In genomic region chr2:70204452-70204851, GRCh38 we compare ENCODE assay signal across 16 cellular contexts. TPM values are rescaled to one million over a fixed set of nuclear protein-coding genes. Genes with fewer than 3 reads are reported as not detected.
DNase-seq lines count a peak whose midpoint lies in the region; ATAC-seq and TF ChIP-seq lines count a peak whose summit lies in the region.
"Had no signal": no experiment of that assay in that cellular context is flagged by ENCODE, and none has a peak within 500 bp of the region (broad histone marks: within the 10 kb centered on the region; RNA-seq: fewer than 3 reads in every experiment).

No MANE protein-coding gene starts in this region.

- H3K4me2 ChIP-seq in DND-41 (ENCODE audit: insufficient read depth, low read length), result no peak overlapping the region
- no peak overlapping the region for H3K4me2 ChIP-seq in PC-3 (ENCODE audit: low read length)
- H3K4me2 ChIP-seq in SK-N-SH, result no peak overlapping the region
- H3K4me2 ChIP-seq: BLaER1 had no signal

- 0 out of 3 replicates have a peak, but pooled peaks have one; percentile 8 for ATAC-seq in DND-41 (ENCODE audit: insufficient read depth, low read depth)
- ATAC-seq in PC-3, result no peak
- ATAC-seq: CD8-positive, alpha-beta T cell had no signal

- no peak for TF ChIP-seq EP300 in SK-N-SH (IDR thresholded peaks at IDR 0.05; ENCODE audit: borderline replicate concordance in 1 of 2, low read depth in 1 of 2, low read length in 1 of 2)
- no peak for TF ChIP-seq EP300 in esophagus muscularis mucosa (IDR thresholded peaks at IDR 0.05)

- no peaks in the 10 kb centered on the region for H3K4me1 ChIP-seq in DND-41 (ENCODE audit: insufficient read depth, low read length)
- no peaks in the 10 kb centered on the region for H3K4me1 ChIP-seq in PC-3 (ENCODE audit: insufficient read depth, low read length)
- H3K4me1 ChIP-seq in SK-N-SH (ENCODE audit: control insufficient read depth in 1 of 2, insufficient read depth in 2 of 2, low read depth in 1 of 2, low read length in 1 of 2), result no peaks in the 10 kb centered on the region
- H3K4me1 ChIP-seq in esophagus muscularis mucosa, result no peaks in the 10 kb centered on the region
- H3K4me1 ChIP-seq: BLaER1, Caco-2 had no signal

- 99% methylated on average over 8 of the region's 8 CpGs for WGBS in SK-N-SH (ENCODE audit: low lambda C conversion rate)
- 86% methylated on average over 8 of the region's 8 CpGs for WGBS in esophagus muscularis mucosa

- H3K9me3 ChIP-seq in DND-41 (ENCODE audit: insufficient read depth, low read length, severe bottlenecking), result no peaks in the 10 kb centered on the region
- no peaks in the 10 kb centered on the region for H3K9me3 ChIP-seq in PC-3 (ENCODE audit: low read length)
- no peaks in the 10 kb centered on the region for H3K9me3 ChIP-seq in SK-N-SH
- no peaks in the 10 kb centered on the region for H3K9me3 ChIP-seq in esophagus muscularis mucosa
- H3K9me3 ChIP-seq: BLaER1, Caco-2 had no signal

- H3F3A ChIP-seq in PC-3 (ENCODE audit: low read length, unreplicated experiment) (no peaks in the 10 kb centered on the region), SK-N-SH (replicated peaks; ENCODE audit: insufficient read depth) (peaks cover 14% of the 10 kb centered on the region)

- peaks cover 4% of the 10 kb centered on the region; the same call in 1 of the 2 replicates for H3K36me3 ChIP-seq in DND-41 (ENCODE audit: insufficient read depth, low read length)
- H3K36me3 ChIP-seq in PC-3 (ENCODE audit: low read depth, low read length), result no peaks in the 10 kb centered on the region; the same call in 1 of the 2 replicates
- peaks cover 0 to 12% of the 10 kb centered on the region in 2 experiments for H3K36me3 ChIP-seq in SK-N-SH (replicated peaks in 1 of 2; ENCODE audit: control insufficient read depth in 1 of 2, insufficient read depth in 2 of 2, low read length in 1 of 2)
- H3K36me3 ChIP-seq in esophagus muscularis mucosa, result peaks cover 0 to 9% (median 0%) of the 10 kb centered on the region in 4 donors

- POLR2A ChIA-PET in PC-3 (lab: Charles Lee; ENCODE audit: unreplicated experiment), result no interaction called here
- POLR2A ChIA-PET in SK-N-SH (lab: Yijun Ruan, JAX), result no interaction called here

- H3K27me3 ChIP-seq in DND-41 (ENCODE audit: insufficient read depth, low read length, poor library complexity) (no peaks in the 10 kb centered on the region), PC-3 (ENCODE audit: low read length) (no peaks in the 10 kb centered on the region), SK-N-SH (ENCODE audit: insufficient read depth) (no peaks in the 10 kb centered on the region), esophagus muscularis mucosa (no peaks in the 10 kb centered on the region)
- H3K27me3 ChIP-seq: BLaER1 had no signal

- H3K4me3 Mint-ChIP-seq in nephron progenitor cell, result no peak overlapping the region
- H3K4me3 Mint-ChIP-seq: B cell; CD4-positive, CD25-positive, alpha-beta regulatory T cell; CD8-positive, alpha-beta T cell had no signal

- no peak overlapping the region for H3K27ac ChIP-seq in DND-41 (ENCODE audit: low read length)
- no peak overlapping the region for H3K27ac ChIP-seq in PC-3 (ENCODE audit: low read length)
- no peak overlapping the region for H3K27ac ChIP-seq in SK-N-SH (ENCODE audit: low read depth in 2 of 2, low read length in 1 of 2)
- no peak overlapping the region for H3K27ac ChIP-seq in esophagus muscularis mucosa (replicated peaks in 1 of 4)
- H3K27ac ChIP-seq: BLaER1, C4-2B, GM23248 had no signal

- CTCF ChIA-PET in PC-3 (lab: Charles Lee), result no interaction called here
- CTCF ChIA-PET in SK-N-SH (lab: Yijun Ruan, JAX), result no interaction called here

- H3K27me3 Mint-ChIP-seq in nephron progenitor cell (ENCODE audit: low read depth, poor library complexity), result peaks cover 4% of the 10 kb centered on the region
- H3K27me3 Mint-ChIP-seq: B cell; CD4-positive, CD25-positive, alpha-beta regulatory T cell had no signal

- H3K9ac ChIP-seq in DND-41 (ENCODE audit: low read depth, low read length) (no peak overlapping the region), PC-3 (ENCODE audit: low read length) (no peak overlapping the region), SK-N-SH (no peak overlapping the region)
- H3K9ac ChIP-seq: BLaER1, GM23248 had no signal

- no peak overlapping the region for H2AFZ ChIP-seq in DND-41 (ENCODE audit: low read depth, low read length)
- H2AFZ ChIP-seq in PC-3 (ENCODE audit: low read length), result no peak overlapping the region
- H2AFZ ChIP-seq in SK-N-SH (ENCODE audit: low read depth), result no peak overlapping the region
- H2AFZ ChIP-seq: GM23248 had no signal

- H3K4me1 Mint-ChIP-seq in nephron progenitor cell, result no peaks in the 10 kb centered on the region
- H3K4me1 Mint-ChIP-seq: B cell had no signal

- H4K20me1 ChIP-seq in DND-41 (ENCODE audit: insufficient read depth, low read length) (no peaks in the 10 kb centered on the region), PC-3 (ENCODE audit: low read length) (no peaks in the 10 kb centered on the region), SK-N-SH (ENCODE audit: insufficient read depth) (no peaks in the 10 kb centered on the region)

- H3K27ac Mint-ChIP-seq in nephron progenitor cell, result peak overlapping the region; percentile 13
- H3K27ac Mint-ChIP-seq: B cell; CD4-positive, CD25-positive, alpha-beta regulatory T cell; CD8-positive, alpha-beta T cell had no signal

- TSS peak; percentile 6 for BruUV-seq in PC-3 (replicated peaks; lab: Mats Ljungman, UMichigan)

- TF ChIP-seq CTCF in DND-41 (IDR thresholded peaks at IDR 0.05; ENCODE audit: borderline replicate concordance, extremely low read depth, low read length, poor library complexity, severe bottlenecking), result no peak
- TF ChIP-seq CTCF in PC-3 (conservative IDR thresholded peaks at IDR 0.05; ENCODE audit: low read depth, low read length), result no peak
- TF ChIP-seq CTCF in nephron progenitor cell (IDR thresholded peaks at IDR 0.05), result no peak
- TF ChIP-seq CTCF in SK-N-SH (IDR thresholded peaks at IDR 0.05), result no peak
- TF ChIP-seq CTCF in esophagus muscularis mucosa (IDR thresholded peaks at IDR 0.05), result no peak

- no peaks in the 10 kb centered on the region for H3K9me3 Mint-ChIP-seq in nephron progenitor cell
- H3K9me3 Mint-ChIP-seq: CD4-positive, CD25-positive, alpha-beta regulatory T cell; CD8-positive, alpha-beta T cell had no signal

- H3K79me2 ChIP-seq in DND-41 (ENCODE audit: insufficient read depth, low read length) (no peaks in the 10 kb centered on the region), PC-3 (ENCODE audit: low read length) (no peaks in the 10 kb centered on the region), SK-N-SH (ENCODE audit: insufficient read depth) (no peaks in the 10 kb centered on the region)

- H3K9me2 ChIP-seq in PC-3 (replicated peaks; ENCODE audit: low read length), result no peaks in the 10 kb centered on the region
- no peaks in the 10 kb centered on the region for H3K9me2 ChIP-seq in SK-N-SH

- no peak for DNase-seq in DND-41
- no peak for DNase-seq in PC-3
- no peak for DNase-seq in nephron progenitor cell
- no peak for DNase-seq in SK-N-SH
- DNase-seq in GM19240 (ENCODE audit: insufficient read length, low spot score), result no peak
- no peak for DNase-seq in esophagus muscularis mucosa (ENCODE audit: extremely low spot score)
- DNase-seq: Caco-2; CD4-positive, CD25-positive, alpha-beta regulatory T cell; CD8-positive, alpha-beta T cell; DMS79 treated with DMSO at 0.1 percent for 48 hours; GM23248; H7; HCEC 1CT had no signal

- TF ChIP-seq RAD21 in SK-N-SH (IDR thresholded peaks at IDR 0.05; ENCODE audit: low read length), result no peak

- H3K4me3 ChIP-seq in DND-41 (ENCODE audit: low read depth in 1 of 2, low read length in 2 of 2) (no peak overlapping the region), PC-3 (ENCODE audit: low read length) (no peak overlapping the region), SK-N-SH (ENCODE audit: low read depth in 2 of 2, low read length in 1 of 2) (no peak overlapping the region), esophagus muscularis mucosa (no peak overlapping the region)
- H3K4me3 ChIP-seq: BLaER1, GM23248 had no signal

- TF ChIP-seq POLR2A in esophagus muscularis mucosa (IDR thresholded peaks at IDR 0.05; ENCODE audit: low read depth), result no peak

- peaks cover 8% of the 10 kb centered on the region for H3K36me3 Mint-ChIP-seq in nephron progenitor cell (ENCODE audit: low read depth)
- H3K36me3 Mint-ChIP-seq: CD4-positive, CD25-positive, alpha-beta regulatory T cell; CD8-positive, alpha-beta T cell had no signal

- intact Hi-C loops in PC-3 (cut with micrococcal nuclease), result no loop called here
- intact Hi-C loops in esophagus muscularis mucosa (cut with DNase I), result no loop called here

TF ChIP-seq in SK-N-SH, 30 proteins besides CTCF, POLR2A, EP300 and RAD21 (continues in another document):
- no peak for TF ChIP-seq CHD2 (IDR thresholded peaks at IDR 0.05; ENCODE audit: low read length, partially characterized antibody)
- TF ChIP-seq TCF12 (IDR thresholded peaks at IDR 0.05), result no peak
- TF ChIP-seq JUND (IDR thresholded peaks at IDR 0.05), result no peak
- TF ChIP-seq ELF1 (IDR thresholded peaks at IDR 0.05), result no peak
- TF ChIP-seq RXRA (IDR thresholded peaks at IDR 0.05; ENCODE audit: borderline replicate concordance, low read depth), result no peak
- TF ChIP-seq MAX (IDR thresholded peaks at IDR 0.05; ENCODE audit: low read depth), result no peak
- TF ChIP-seq MXI1 (IDR thresholded peaks at IDR 0.05; ENCODE audit: low read depth, low read length), result no peak
- no peak for TF ChIP-seq RFX5 (IDR thresholded peaks at IDR 0.05; ENCODE audit: low read length)

RNA-seq across cellular contexts. Expression of gene C2orf42, which starts 13.6 kb away (rescaled TPM):
- total RNA-seq in PC-3 (2014; rRNA removed), result 17.1 and 21.1 TPM in 2 replicates
- polyA plus RNA-seq in SK-N-SH (2012; rRNA removed), result 5.1 and 6.8 TPM in 2 replicates
- polyA plus RNA-seq in SK-N-SH (2012; cell fraction: cytosol; rRNA removed), result 5.1 and 7.2 TPM in 2 replicates
- 7.8 and 10.7 TPM in 2 replicates for polyA plus RNA-seq in SK-N-SH (2012; cell fraction: nucleus; rRNA removed)
- total RNA-seq in esophagus muscularis mucosa, result 10 to 100 TPM; 15.4 to 20.9 (median 17.9) TPM

RNA-seq across cellular contexts. Expression of gene TIA1, which starts 44.0 kb away (rescaled TPM):
- total RNA-seq in PC-3 (2014; rRNA removed) (82.5 and 123 TPM in 2 replicates), esophagus muscularis mucosa (10 to 100 TPM; 41.1 to 82.2 (median 47.3) TPM)
- polyA plus RNA-seq in SK-N-SH (2012; rRNA removed), result 77.7 and 98.0 TPM in 2 replicates
- 45.2 and 48.0 TPM in 2 replicates for polyA plus RNA-seq in SK-N-SH (2012; cell fraction: cytosol; rRNA removed)
- 384 and 536 TPM in 2 replicates for polyA plus RNA-seq in SK-N-SH (2012; cell fraction: nucleus; rRNA removed)

RNA-seq across cellular contexts. Expression of gene PCYOX1, which starts 53.5 kb away (rescaled TPM):
- total RNA-seq in PC-3 (2014; rRNA removed) (16.1 and 17.5 TPM in 2 replicates), esophagus muscularis mucosa (10 to 100 TPM; 52.2 to 87.4 (median 65.9) TPM)
- polyA plus RNA-seq in SK-N-SH (2012; rRNA removed), result 20.7 and 26.5 TPM in 2 replicates
- polyA plus RNA-seq in SK-N-SH (2012; cell fraction: cytosol; rRNA removed), result 32.0 and 33.6 TPM in 2 replicates
- 7.7 and 14.5 TPM in 2 replicates for polyA plus RNA-seq in SK-N-SH (2012; cell fraction: nucleus; rRNA removed)
